In the genomic region with DNA sequence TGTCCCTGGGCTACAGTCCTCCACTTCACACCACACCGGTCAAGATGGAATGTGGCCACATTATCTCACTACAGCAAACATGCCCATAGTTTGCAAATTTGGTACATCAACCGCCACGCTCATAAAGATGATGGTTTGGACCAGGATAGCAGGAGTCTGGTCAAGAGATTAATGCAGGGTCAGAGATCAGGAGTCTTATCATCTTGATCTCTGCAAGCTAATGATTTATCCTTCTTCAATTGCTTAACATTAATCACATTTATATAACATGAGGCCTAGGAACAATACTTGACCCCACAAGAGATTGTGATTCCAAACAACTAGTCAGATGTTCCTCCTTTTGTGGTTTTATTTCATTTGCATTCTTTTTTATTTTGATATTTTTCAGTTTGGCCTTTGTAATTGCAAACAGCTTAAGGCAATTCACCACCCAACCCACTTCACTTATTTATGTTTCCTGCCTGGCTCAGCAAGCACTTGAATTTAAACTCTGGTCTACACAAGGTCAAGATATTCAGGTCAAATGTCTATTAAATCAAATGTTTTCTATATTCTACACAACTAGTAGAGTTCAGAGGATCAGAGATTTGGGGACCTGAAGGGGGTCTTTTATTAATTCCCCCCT, we compare ENCODE assay signal across 21 cellular contexts.
A peak's percentile ranks its signal among the peaks of the same experiment; 100 is the strongest.
DNase-seq lines count a peak whose midpoint lies in the region; ATAC-seq, FAIRE-seq and TF ChIP-seq lines count a peak whose summit lies in the region.
"Had no signal": no experiment of that assay in that cellular context is flagged by ENCODE, and none has a peak within 500 bp of the region (broad histone marks: within the 10 kb centered on the region; RNA-seq: fewer than 3 reads in every experiment).

No MANE protein-coding gene starts in this region.

- no peak overlapping the region; the same call in 1 of the 2 replicates for H3K56ac ChIP-seq in IMR-90 (ENCODE audit: extremely low read depth, insufficient read depth, low read length)

- no peak for TF ChIP-seq RAD21 in IMR-90 (IDR thresholded peaks at IDR 0.05; ENCODE audit: low read length)

- no peak for ATAC-seq in IMR-90 (ENCODE audit: low read depth)
- ATAC-seq in left cardiac atrium: no peak
- no peak for ATAC-seq in GM21526 (IDR thresholded peaks at IDR 0.05; ENCODE audit: low FRiP score, unreplicated experiment)
- ATAC-seq: A549; activated T-cell treated with anti-CD3 and anti-CD28 coated beads, Interleukin-2, amount 50 U/mL, for 72 hours; Right ventricle myocardium inferior had no signal

- peak overlapping the region; percentile 43 for H2AK5ac ChIP-seq in IMR-90 (ENCODE audit: low read depth, low read length)

- H3K9ac ChIP-seq in BLaER1 (no peak overlapping the region), IMR-90 (ENCODE audit: low read depth, low read length) (no peak overlapping the region)

- H3K36me3 ChIP-seq in BLaER1 (peaks cover 21% of the 10 kb centered on the region), IMR-90 (ENCODE audit: control insufficient read depth, insufficient read depth, low read length) (no peaks in the 10 kb centered on the region), osteoblast (ENCODE audit: insufficient read depth, low read length) (no peaks in the 10 kb centered on the region), sigmoid colon (no peaks in the 10 kb centered on the region)
- H3K36me3 ChIP-seq: ascending aorta, transverse colon had no signal

- H3K27ac Mint-ChIP-seq in T-helper 2 cell treated with Interferon-gamma antibody and Interleukin-4, amounts not matched to agents 5 μg/mL and 100 μg/mL, for 36 hours: no peak overlapping the region
- H3K27ac Mint-ChIP-seq: activated T-cell treated with anti-CD3 and anti-CD28 coated beads, Interleukin-2, amount 50 U/mL, for 72 hours; stimulated activated naive CD8-positive, alpha-beta T cell treated with anti-CD3 and anti-CD28 coated beads, Interleukin-15, Interleukin-2, amounts not matched to agents 100 ng/mL and 50 ng/mL, for 24 hours had no signal

- peaks cover 15% of the 10 kb centered on the region; the same call in 1 of the 2 replicates for H3K4me1 ChIP-seq in BLaER1
- peaks cover 10% of the 10 kb centered on the region; the same call in 1 of the 2 replicates for H3K4me1 ChIP-seq in IMR-90 (ENCODE audit: control insufficient read depth, insufficient read depth, low read length)
- peaks cover 12% of the 10 kb centered on the region for H3K4me1 ChIP-seq in osteoblast (ENCODE audit: insufficient read depth, low read length)
- H3K4me1 ChIP-seq in sigmoid colon: no peaks in the 10 kb centered on the region
- H3K4me1 ChIP-seq: A549, ascending aorta had no signal

- H3K9me1 ChIP-seq in IMR-90 (ENCODE audit: insufficient read depth, low read length): peaks cover 8% of the 10 kb centered on the region; the same call in 1 of the 2 replicates

- no peak overlapping the region for H3K4me3 Mint-ChIP-seq in T-helper 2 cell treated with Interferon-gamma antibody and Interleukin-4, amounts not matched to agents 5 μg/mL and 100 μg/mL, for 36 hours
- H3K4me3 Mint-ChIP-seq: activated T-cell treated with anti-CD3 and anti-CD28 coated beads, Interleukin-2, amount 50 U/mL, for 72 hours; stimulated activated naive CD8-positive, alpha-beta T cell treated with anti-CD3 and anti-CD28 coated beads, Interleukin-15, Interleukin-2, amounts not matched to agents 100 ng/mL and 50 ng/mL, for 24 hours had no signal

- POLR2A ChIA-PET in IMR-90 (lab: Charles Lee; ENCODE audit: unreplicated experiment): no interaction called here

- H3K27me3 Mint-ChIP-seq in T-helper 2 cell treated with Interferon-gamma antibody and Interleukin-4, amounts not matched to agents 5 μg/mL and 100 μg/mL, for 36 hours (ENCODE audit: low read depth): no peaks in the 10 kb centered on the region
- H3K27me3 Mint-ChIP-seq: naive B cell; stimulated activated naive CD8-positive, alpha-beta T cell treated with anti-CD3 and anti-CD28 coated beads, Interleukin-15, Interleukin-2, amounts not matched to agents 100 ng/mL and 50 ng/mL, for 24 hours had no signal

- 0 out of 2 replicates have a peak overlapping the region, but pooled peaks have one; percentile 42 for H3K23ac ChIP-seq in IMR-90 (ENCODE audit: low read depth, low read length)

- H3K9me3 ChIP-seq in BLaER1: peaks cover 7% of the 10 kb centered on the region; the same call in 1 of the 2 replicates
- H3K9me3 ChIP-seq in IMR-90 (ENCODE audit: control insufficient read depth, insufficient read depth, low read length): no peaks in the 10 kb centered on the region
- no peaks in the 10 kb centered on the region for H3K9me3 ChIP-seq in osteoblast (ENCODE audit: low read depth, low read length)
- H3K9me3 ChIP-seq in sigmoid colon: no peaks in the 10 kb centered on the region
- H3K9me3 ChIP-seq: A549, ascending aorta, transverse colon had no signal

- H3K79me1 ChIP-seq in IMR-90 (ENCODE audit: low read depth in 1 of 2, low read length in 2 of 2): no peaks in the 10 kb centered on the region

- BruUV-seq in IMR-90 (replicated peaks; lab: Mats Ljungman, UMichigan): no TSS peak

- no CpG with 5 or more reads among the region's 3 CpGs for WGBS in IMR-90 (ENCODE audit: extremely low coverage in 2 of 2, insufficient read length in 1 of 2), 2 experiments
- 95 to 96% methylated on average over 3 of the region's 3 CpGs for WGBS in sigmoid colon, 2 donors

- peak overlapping the region; percentile 60; the same call in 1 of the 2 replicates for H3K18ac ChIP-seq in IMR-90 (ENCODE audit: low read depth, low read length)

- dilution Hi-C loops in IMR-90 (cut with HindIII; ENCODE audit: low sequenced_read_pairs, unreplicated experiment): no loop called here

- H2AFZ ChIP-seq in IMR-90 (replicated peaks; ENCODE audit: low read length, poor library complexity) (peak overlapping the region; percentile 67), osteoblast (ENCODE audit: low read length) (peak overlapping the region; percentile 7)

- H2BK120ac ChIP-seq in IMR-90 (ENCODE audit: low read depth, low read length): peak overlapping the region; percentile 55; the same call in 1 of the 2 replicates

- TF ChIP-seq POLR2A in IMR-90 (IDR thresholded peaks at IDR 0.05; ENCODE audit: low read depth, low read length): no peak
- no peak for TF ChIP-seq POLR2A in sigmoid colon (IDR thresholded peaks at IDR 0.05)

- H2BK5ac ChIP-seq in IMR-90 (ENCODE audit: low read depth, low read length, poor library complexity, severe bottlenecking): peak overlapping the region; percentile 71

- peak; percentile 18 for FAIRE-seq in endometrium (lab: Jason Lieb, UNC)
- FAIRE-seq: A549, G401.6, TTC549 had no signal

- TF ChIP-seq CTCF in IMR-90 (conservative IDR thresholded peaks at IDR 0.05; ENCODE audit: low read depth, low read length): no peak
- TF ChIP-seq CTCF in osteoblast (IDR thresholded peaks at IDR 0.05; ENCODE audit: extremely low read depth, low read depth, low read length): no peak
- TF ChIP-seq CTCF in sigmoid colon (IDR thresholded peaks at IDR 0.05): no peak

- peak overlapping the region; percentile 23 to 62; a peak in 3 of 4 replicates for H4K8ac ChIP-seq in IMR-90 (ENCODE audit: low read depth in 2 of 2, low read length in 2 of 2)

- H3K27ac ChIP-seq in BLaER1: no peak overlapping the region
- no peak overlapping the region for H3K27ac ChIP-seq in IMR-90 (ENCODE audit: insufficient read depth, low read length)
- H3K27ac ChIP-seq in osteoblast (ENCODE audit: low read depth, low read length): peak overlapping the region; percentile 4
- no peak overlapping the region for H3K27ac ChIP-seq in sigmoid colon
- H3K27ac ChIP-seq: A549, ascending aorta, transverse colon had no signal

- CTCF ChIA-PET in IMR-90 (lab: Yijun Ruan, JAX): no interaction called here

- H4K5ac ChIP-seq in IMR-90 (ENCODE audit: low read depth, low read length): peak overlapping the region; percentile 45; the same call in 1 of the 2 replicates

- H3K27me3 ChIP-seq in BLaER1 (no peaks in the 10 kb centered on the region), IMR-90 (ENCODE audit: control insufficient read depth, insufficient read depth, low read length) (no peaks in the 10 kb centered on the region), osteoblast (ENCODE audit: insufficient read depth, low read length) (no peaks in the 10 kb centered on the region), sigmoid colon (no peaks in the 10 kb centered on the region)
- H3K27me3 ChIP-seq: ascending aorta, transverse colon had no signal

- no peaks in the 10 kb centered on the region for H3K36me3 Mint-ChIP-seq in T-helper 2 cell treated with Interferon-gamma antibody and Interleukin-4, amounts not matched to agents 5 μg/mL and 100 μg/mL, for 36 hours (ENCODE audit: low read depth)

- peak overlapping the region; percentile 62 for H3K14ac ChIP-seq in IMR-90 (replicated peaks; ENCODE audit: low read depth, low read length)

- H4K20me1 ChIP-seq in BLaER1: no peaks in the 10 kb centered on the region
- no peaks in the 10 kb centered on the region for H4K20me1 ChIP-seq in IMR-90 (ENCODE audit: insufficient read depth, low read length)
- H4K20me1 ChIP-seq in osteoblast (ENCODE audit: insufficient read depth, low read length): no peaks in the 10 kb centered on the region

- intact Hi-C loops in IMR-90 (cut with micrococcal nuclease): no loop called here
- intact Hi-C loops in sigmoid colon (cut with DNase I): no loop called here
- intact Hi-C loops in left cardiac atrium (cut with DNase I): no loop called here

- in situ Hi-C loops in IMR-90 (cut with MboI; ENCODE audit: low sequenced_read_pairs): no loop called here

- H3K4me2 ChIP-seq in BLaER1: peak overlapping the region; percentile 22; the same call in 1 of the 2 replicates
- H3K4me2 ChIP-seq in IMR-90 (ENCODE audit: low read depth, low read length): no peak overlapping the region
- H3K4me2 ChIP-seq in osteoblast (ENCODE audit: insufficient read depth, low read length): no peak overlapping the region
- H3K4me2 ChIP-seq: A549 had no signal

- peak overlapping the region; percentile 43; the same call in 1 of the 2 replicates for H4K91ac ChIP-seq in IMR-90 (ENCODE audit: insufficient read depth, low read depth, low read length)

- H3K79me2 ChIP-seq in osteoblast (ENCODE audit: insufficient read depth, low read length): no peaks in the 10 kb centered on the region

- no peak for TF ChIP-seq EP300 in sigmoid colon (IDR thresholded peaks at IDR 0.05)

- no peaks in the 10 kb centered on the region for H3K4me1 Mint-ChIP-seq in T-helper 2 cell treated with Interferon-gamma antibody and Interleukin-4, amounts not matched to agents 5 μg/mL and 100 μg/mL, for 36 hours (ENCODE audit: low read depth)

- peak overlapping the region; percentile 79; the same call in 1 of the 3 replicates for H2BK15ac ChIP-seq in IMR-90 (ENCODE audit: low read depth, low read length)

- H3K4ac ChIP-seq in IMR-90 (ENCODE audit: low read depth, low read length): peak overlapping the region; percentile 83

- H2AK9ac ChIP-seq in IMR-90 (replicated peaks; ENCODE audit: low read depth, low read length, poor library complexity): peak overlapping the region; percentile 51

- H2BK20ac ChIP-seq in IMR-90 (ENCODE audit: low read depth, low read length): peak overlapping the region; percentile 82; the same call in 1 of the 2 replicates

- no peak overlapping the region for H3K4me3 ChIP-seq in BLaER1
- H3K4me3 ChIP-seq in IMR-90 (ENCODE audit: insufficient read depth, low read depth, low read length): no peak overlapping the region
- H3K4me3 ChIP-seq in osteoblast (ENCODE audit: insufficient read depth, low read length): no peak overlapping the region
- H3K4me3 ChIP-seq in sigmoid colon: no peak overlapping the region
- H3K4me3 ChIP-seq: A549, ascending aorta, transverse colon had no signal

- DNase-seq in IMR-90 (no peak), osteoblast (ENCODE audit: insufficient read length, low spot score, missing footprints) (no peak), sigmoid colon (no peak), left cardiac atrium (no peak)
- DNase-seq in T-helper 2 cell treated with Interferon-gamma antibody and Interleukin-4, amounts not matched to agents 5 μg/mL and 100 μg/mL, for 36 hours (ENCODE audit: low spot score): no peak
- DNase-seq: activated naive CD4-positive, alpha-beta T cell treated with anti-CD3 and anti-CD28 coated beads, Interleukin-2, amount 50 U/mL, for 16 hours; activated T-cell treated with anti-CD3 and anti-CD28 coated beads, Interleukin-2, amount 50 U/mL, for 72 hours; naive B cell; NCI-H1092; NCI-H2081; stimulated activated CD4-positive, alpha-beta T cell treated with anti-CD3 and anti-CD28 coated beads, Interleukin-4, amount 100 ng/mL, for 24 hours; transverse colon had no signal

- no peaks in the 10 kb centered on the region for H3K9me3 Mint-ChIP-seq in T-helper 2 cell treated with Interferon-gamma antibody and Interleukin-4, amounts not matched to agents 5 μg/mL and 100 μg/mL, for 36 hours
